1 cellular context compared by ENCODE assay signal in the genomic region with DNA sequence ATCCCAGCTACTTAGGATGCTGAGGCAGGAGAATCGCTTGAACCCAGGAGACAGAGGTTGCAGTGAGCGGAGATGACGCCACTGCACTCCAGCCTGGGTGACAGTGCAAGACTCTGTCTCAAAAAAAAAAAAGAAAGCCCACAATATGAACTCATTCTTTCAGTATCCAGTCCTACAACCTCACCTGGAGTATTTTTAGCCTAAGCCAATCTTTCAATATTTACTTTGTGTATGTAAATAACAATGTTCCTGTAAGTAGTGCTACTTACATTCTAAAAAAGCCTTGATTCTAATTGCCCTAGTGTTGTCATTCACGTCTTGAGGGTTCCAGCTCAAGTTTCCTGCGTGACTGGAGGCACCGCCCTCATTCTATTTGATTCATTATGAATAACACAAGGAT.
TF ChIP-seq lines count a peak whose summit lies in the region.

No MANE protein-coding gene starts in this region.

TF ChIP-seq in HepG2, 621 proteins besides CTCF, POLR2A, EP300 and RAD21 (continued from another document):
- TF ChIP-seq ZNF335 (CRISPR knock-in tag; IDR thresholded peaks at IDR 0.05) (no peak), TBL1XR1 (IDR thresholded peaks at IDR 0.05; ENCODE audit: borderline replicate concordance, low read length, partially characterized antibody) (no peak), ZNF430 (CRISPR knock-in tag; IDR thresholded peaks at IDR 0.05) (no peak), CHD2 (IDR thresholded peaks at IDR 0.05; ENCODE audit: low read depth, low read length) (no peak), ZNF790 (CRISPR knock-in tag; IDR thresholded peaks at IDR 0.05; ENCODE audit: borderline replicate concordance) (no peak), ZNF607 (CRISPR knock-in tag; IDR thresholded peaks at IDR 0.05; ENCODE audit: borderline replicate concordance) (no peak), ARID5B (CRISPR knock-in tag; IDR thresholded peaks at IDR 0.05) (peak; percentile 86), CBX5 (CRISPR knock-in tag; IDR thresholded peaks at IDR 0.05; ENCODE audit: borderline replicate concordance) (no peak), RARA (CRISPR knock-in tag; IDR thresholded peaks at IDR 0.05) (peak; percentile 71), ISL2 (CRISPR knock-in tag; IDR thresholded peaks at IDR 0.05) (peak; percentile 64; the same call in 1 of the 2 replicates), PPARG (CRISPR knock-in tag; conservative IDR thresholded peaks at IDR 0.05) (0 out of 2 replicates have a peak, but pooled peaks have one; percentile 24), ZFY (CRISPR knock-in tag; IDR thresholded peaks at IDR 0.05) (no peak), CAMTA2 (CRISPR knock-in tag; IDR thresholded peaks at IDR 0.05; ENCODE audit: borderline replicate concordance) (no peak), MAZ (IDR thresholded peaks at IDR 0.05; ENCODE audit: borderline replicate concordance, low read depth, low read length) (no peak), MAZ (CRISPR knock-in tag; IDR thresholded peaks at IDR 0.05; ENCODE audit: low read depth) (no peak), PAXIP1 (CRISPR knock-in tag; conservative IDR thresholded peaks at IDR 0.05) (peak; percentile 51), SAP130 (CRISPR knock-in tag; IDR thresholded peaks at IDR 0.05; ENCODE audit: low read depth) (peak; percentile 32; the same call in 1 of the 2 replicates), FOXP1 (IDR thresholded peaks at IDR 0.05) (no peak), FOXP1 (CRISPR knock-in tag; IDR thresholded peaks at IDR 0.05) (peak; percentile 26; the same call in 1 of the 2 replicates), CREM (IDR thresholded peaks at IDR 0.05) (peak; percentile 58; the same call in 1 of the 2 replicates), CREM (CRISPR knock-in tag; IDR thresholded peaks at IDR 0.05) (no peak), ZNF619 (CRISPR knock-in tag; IDR thresholded peaks at IDR 0.05) (no peak), CCDC6 (CRISPR knock-in tag; IDR thresholded peaks at IDR 0.05) (no peak), HDAC2 (CRISPR knock-in tag; IDR thresholded peaks at IDR 0.05) (peak; percentile 16; the same call in 1 of the 2 replicates), ZFAT (CRISPR knock-in tag; conservative IDR thresholded peaks at IDR 0.05) (no peak), MTERF4 (CRISPR knock-in tag; IDR thresholded peaks at IDR 0.05) (no peak), MEF2D (CRISPR knock-in tag; IDR thresholded peaks at IDR 0.05) (peak; percentile 97), KAT8 (CRISPR knock-in tag; IDR thresholded peaks at IDR 0.05) (0 out of 2 replicates have a peak, but pooled peaks have one; percentile 40), KDM6A (CRISPR knock-in tag; IDR thresholded peaks at IDR 0.05; ENCODE audit: low read depth) (0 out of 2 replicates have a peak, but pooled peaks have one; percentile 37), ATF7-NPFF (CRISPR knock-in tag; IDR thresholded peaks at IDR 0.05; ENCODE audit: low read depth) (no peak), BCL6 (CRISPR knock-in tag; IDR thresholded peaks at IDR 0.05) (peak; percentile 52)
- TF ChIP-seq, protein P1, sequence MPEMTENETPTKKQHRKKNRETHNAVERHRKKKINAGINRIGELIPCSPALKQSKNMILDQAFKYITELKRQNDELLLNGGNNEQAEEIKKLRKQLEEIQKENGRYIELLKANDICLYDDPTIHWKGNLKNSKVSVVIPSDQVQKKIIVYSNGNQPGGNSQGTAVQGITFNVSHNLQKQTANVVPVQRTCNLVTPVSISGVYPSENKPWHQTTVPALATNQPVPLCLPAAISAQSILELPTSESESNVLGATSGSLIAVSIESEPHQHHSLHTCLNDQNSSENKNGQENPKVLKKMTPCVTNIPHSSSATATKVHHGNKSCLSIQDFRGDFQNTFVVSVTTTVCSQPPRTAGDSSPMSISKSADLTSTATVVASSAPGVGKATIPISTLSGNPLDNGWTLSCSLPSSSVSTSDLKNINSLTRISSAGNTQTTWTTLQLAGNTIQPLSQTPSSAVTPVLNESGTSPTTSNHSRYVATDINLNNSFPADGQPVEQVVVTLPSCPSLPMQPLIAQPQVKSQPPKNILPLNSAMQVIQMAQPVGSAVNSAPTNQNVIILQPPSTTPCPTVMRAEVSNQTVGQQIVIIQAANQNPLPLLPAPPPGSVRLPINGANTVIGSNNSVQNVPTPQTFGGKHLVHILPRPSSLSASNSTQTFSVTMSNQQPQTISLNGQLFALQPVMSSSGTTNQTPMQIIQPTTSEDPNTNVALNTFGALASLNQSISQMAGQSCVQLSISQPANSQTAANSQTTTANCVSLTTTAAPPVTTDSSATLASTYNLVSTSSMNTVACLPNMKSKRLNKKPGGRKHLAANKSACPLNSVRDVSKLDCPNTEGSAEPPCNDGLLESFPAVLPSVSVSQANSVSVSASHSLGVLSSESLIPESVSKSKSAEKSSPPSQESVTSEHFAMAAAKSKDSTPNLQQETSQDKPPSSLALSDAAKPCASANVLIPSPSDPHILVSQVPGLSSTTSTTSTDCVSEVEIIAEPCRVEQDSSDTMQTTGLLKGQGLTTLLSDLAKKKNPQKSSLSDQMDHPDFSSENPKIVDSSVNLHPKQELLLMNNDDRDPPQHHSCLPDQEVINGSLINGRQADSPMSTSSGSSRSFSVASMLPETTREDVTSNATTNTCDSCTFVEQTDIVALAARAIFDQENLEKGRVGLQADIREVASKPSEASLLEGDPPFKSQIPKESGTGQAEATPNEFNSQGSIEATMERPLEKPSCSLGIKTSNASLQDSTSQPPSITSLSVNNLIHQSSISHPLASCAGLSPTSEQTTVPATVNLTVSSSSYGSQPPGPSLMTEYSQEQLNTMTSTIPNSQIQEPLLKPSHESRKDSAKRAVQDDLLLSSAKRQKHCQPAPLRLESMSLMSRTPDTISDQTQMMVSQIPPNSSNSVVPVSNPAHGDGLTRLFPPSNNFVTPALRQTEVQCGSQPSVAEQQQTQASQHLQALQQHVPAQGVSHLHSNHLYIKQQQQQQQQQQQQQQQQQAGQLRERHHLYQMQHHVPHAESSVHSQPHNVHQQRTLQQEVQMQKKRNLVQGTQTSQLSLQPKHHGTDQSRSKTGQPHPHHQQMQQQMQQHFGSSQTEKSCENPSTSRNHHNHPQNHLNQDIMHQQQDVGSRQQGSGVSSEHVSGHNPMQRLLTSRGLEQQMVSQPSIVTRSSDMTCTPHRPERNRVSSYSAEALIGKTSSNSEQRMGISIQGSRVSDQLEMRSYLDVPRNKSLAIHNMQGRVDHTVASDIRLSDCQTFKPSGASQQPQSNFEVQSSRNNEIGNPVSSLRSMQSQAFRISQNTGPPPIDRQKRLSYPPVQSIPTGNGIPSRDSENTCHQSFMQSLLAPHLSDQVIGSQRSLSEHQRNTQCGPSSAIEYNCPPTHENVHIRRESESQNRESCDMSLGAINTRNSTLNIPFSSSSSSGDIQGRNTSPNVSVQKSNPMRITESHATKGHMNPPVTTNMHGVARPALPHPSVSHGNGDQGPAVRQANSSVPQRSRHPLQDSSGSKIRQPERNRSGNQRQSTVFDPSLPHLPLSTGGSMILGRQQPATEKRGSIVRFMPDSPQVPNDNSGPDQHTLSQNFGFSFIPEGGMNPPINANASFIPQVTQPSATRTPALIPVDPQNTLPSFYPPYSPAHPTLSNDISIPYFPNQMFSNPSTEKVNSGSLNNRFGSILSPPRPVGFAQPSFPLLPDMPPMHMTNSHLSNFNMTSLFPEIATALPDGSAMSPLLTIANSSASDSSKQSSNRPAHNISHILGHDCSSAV (CRISPR knock-in tag; IDR thresholded peaks at IDR 0.05; ENCODE audit: borderline replicate concordance) = no peak
- TF ChIP-seq, protein P2, sequence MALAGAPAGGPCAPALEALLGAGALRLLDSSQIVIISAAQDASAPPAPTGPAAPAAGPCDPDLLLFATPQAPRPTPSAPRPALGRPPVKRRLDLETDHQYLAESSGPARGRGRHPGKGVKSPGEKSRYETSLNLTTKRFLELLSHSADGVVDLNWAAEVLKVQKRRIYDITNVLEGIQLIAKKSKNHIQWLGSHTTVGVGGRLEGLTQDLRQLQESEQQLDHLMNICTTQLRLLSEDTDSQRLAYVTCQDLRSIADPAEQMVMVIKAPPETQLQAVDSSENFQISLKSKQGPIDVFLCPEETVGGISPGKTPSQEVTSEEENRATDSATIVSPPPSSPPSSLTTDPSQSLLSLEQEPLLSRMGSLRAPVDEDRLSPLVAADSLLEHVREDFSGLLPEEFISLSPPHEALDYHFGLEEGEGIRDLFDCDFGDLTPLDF (CRISPR knock-in tag; IDR thresholded peaks at IDR 0.05) = no peak
